In the genomic region with DNA sequence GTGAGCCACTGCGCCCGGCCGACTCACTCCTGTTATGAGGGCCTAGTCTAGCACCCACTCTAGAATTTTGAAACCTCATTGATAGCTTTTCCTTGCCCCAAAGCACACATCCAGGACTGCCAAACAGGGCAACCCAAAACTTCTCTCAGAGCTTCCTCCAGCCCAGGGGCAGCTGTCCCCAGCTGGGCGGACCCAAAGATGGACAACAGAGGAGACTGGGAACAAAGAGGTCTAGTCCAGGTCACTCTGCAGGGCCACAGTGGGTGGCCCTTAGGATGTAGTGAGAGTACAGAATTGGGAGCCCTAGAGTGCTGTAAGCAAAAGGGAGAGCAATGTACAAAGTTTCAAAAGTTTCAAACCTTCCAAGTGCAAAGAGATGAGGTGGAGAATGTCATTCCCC, we compare ENCODE assay signal across 1 cellular context.
TF ChIP-seq lines count a peak whose summit lies in the region.

No MANE protein-coding gene starts in this region.

TF ChIP-seq in endothelial cell of umbilical vein, 7 proteins besides CTCF, POLR2A, EP300 and RAD21:
- TF ChIP-seq JUN (IDR thresholded peaks at IDR 0.05; ENCODE audit: borderline replicate concordance, insufficient read depth, insufficient read length, low read depth) (no peak), MYC (IDR thresholded peaks at IDR 0.05; ENCODE audit: low read depth, low read length) (no peak), FOS (IDR thresholded peaks at IDR 0.05; ENCODE audit: borderline replicate concordance, insufficient read depth, low read length) (no peak), EZH2 (IDR thresholded peaks at IDR 0.05; ENCODE audit: borderline replicate concordance, low read depth, low read length, severe bottlenecking) (no peak), GATA2 (IDR thresholded peaks at IDR 0.05; ENCODE audit: insufficient read depth, insufficient read length, low read depth, low read length) (no peak), POLR2AphosphoS5 (IDR thresholded peaks at IDR 0.05; ENCODE audit: insufficient read depth, low read depth, low read length) (no peak)
- TF ChIP-seq, protein P1, sequence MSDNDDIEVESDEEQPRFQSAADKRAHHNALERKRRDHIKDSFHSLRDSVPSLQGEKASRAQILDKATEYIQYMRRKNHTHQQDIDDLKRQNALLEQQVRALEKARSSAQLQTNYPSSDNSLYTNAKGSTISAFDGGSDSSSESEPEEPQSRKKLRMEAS (IDR thresholded peaks at IDR 0.05; ENCODE audit: insufficient read depth, insufficient read length), result no peak
